ENCODE assay signal across 1 cellular context in genomic region chr1:58881471-58881994, GRCh38.
TF ChIP-seq lines count a peak whose summit lies in the region.

No MANE protein-coding gene starts in this region.

TF ChIP-seq in K562, 482 proteins besides CTCF, POLR2A, EP300 and RAD21 (continued from another document and continues in another):
- TF ChIP-seq ARID4B (CRISPR knock-in tag; IDR thresholded peaks at IDR 0.05) (peak; percentile 41; the same call in 1 of the 2 replicates), WHSC1 (IDR thresholded peaks at IDR 0.05; ENCODE audit: low read length) (no peak), SRSF3 (IDR thresholded peaks at IDR 0.05; ENCODE audit: insufficient read depth, low read length) (no peak), ZKSCAN3 (CRISPR knock-in tag; IDR thresholded peaks at IDR 0.05) (no peak), RERE (CRISPR knock-in tag; IDR thresholded peaks at IDR 0.05; ENCODE audit: borderline replicate concordance) (no peak), TAF7 (tag; IDR thresholded peaks at IDR 0.05) (no peak), ZNF175 (CRISPR knock-in tag; IDR thresholded peaks at IDR 0.05; ENCODE audit: low read depth) (no peak), DNMT1 (IDR thresholded peaks at IDR 0.05) (no peak), CREB5 (CRISPR knock-in tag; IDR thresholded peaks at IDR 0.05) (no peak), E2F1 (CRISPR knock-in tag; IDR thresholded peaks at IDR 0.05) (no peak), DPF2 (IDR thresholded peaks at IDR 0.05) (peak; percentile 96), OTX1 (CRISPR knock-in tag; IDR thresholded peaks at IDR 0.05) (no peak), ZNF212 (CRISPR knock-in tag; IDR thresholded peaks at IDR 0.05) (no peak), NFE2L1 (tag; IDR thresholded peaks at IDR 0.05; ENCODE audit: borderline replicate concordance, low read depth) (peak; percentile 81), CC2D1A (IDR thresholded peaks at IDR 0.05) (no peak), GATAD2A (IDR thresholded peaks at IDR 0.05) (no peak; the same call in 1 of the 2 replicates), MECOM (CRISPR knock-in tag; IDR thresholded peaks at IDR 0.05) (no peak), ZNF445 (CRISPR knock-in tag; IDR thresholded peaks at IDR 0.05; ENCODE audit: low read depth) (no peak), DDX20 (tag; IDR thresholded peaks at IDR 0.05; ENCODE audit: low read depth) (peak; percentile 55; the same call in 1 of the 2 replicates), SRSF9 (IDR thresholded peaks at IDR 0.05; ENCODE audit: borderline replicate concordance, low read depth, low read length) (no peak), CEBPB (tag; IDR thresholded peaks at IDR 0.05) (peak; percentile 99), FOXJ2 (tag; IDR thresholded peaks at IDR 0.05) (no peak), ZNF740 (CRISPR knock-in tag; IDR thresholded peaks at IDR 0.05) (no peak), ZNF740 (tag; IDR thresholded peaks at IDR 0.05) (0 out of 4 replicates have a peak, but pooled peaks of 1 of the 2 experiments have one; percentile 29), HEY1 (CRISPR knock-in tag; IDR thresholded peaks at IDR 0.05; ENCODE audit: borderline replicate concordance) (peak; percentile 63; the same call in 1 of the 2 replicates), ZFP1 (CRISPR knock-in tag; IDR thresholded peaks at IDR 0.05) (no peak), TEAD2 (tag; IDR thresholded peaks at IDR 0.05) (peak; percentile 57; the same call in 1 of the 2 replicates), HDAC2 (IDR thresholded peaks at IDR 0.05) (peak; percentile 93), STAT5A (IDR thresholded peaks at IDR 0.05; ENCODE audit: borderline replicate concordance, low read length) (peak; percentile 65), CGGBP1 (CRISPR knock-in tag; IDR thresholded peaks at IDR 0.05) (no peak), SAP30 (IDR thresholded peaks at IDR 0.05; ENCODE audit: borderline replicate concordance, insufficient read depth, low read depth, low read length, poor library complexity, severe bottlenecking) (no peak), SP1 (CRISPR knock-in tag; IDR thresholded peaks at IDR 0.05) (0 out of 2 replicates have a peak, but pooled peaks have one; percentile 20), YY1 (IDR thresholded peaks at IDR 0.05; ENCODE audit: borderline replicate concordance in 1 of 3, control insufficient read depth in 1 of 3, extremely low read depth in 1 of 3, insufficient read depth in 3 of 3, insufficient read length in 1 of 3, insufficient replicate concordance in 2 of 3, low read depth in 1 of 3, low read length in 2 of 3) (no peak), PTTG1 (tag; IDR thresholded peaks at IDR 0.05; ENCODE audit: low read depth) (no peak), TFAP4 (CRISPR knock-in tag; IDR thresholded peaks at IDR 0.05; ENCODE audit: borderline replicate concordance) (peak; percentile 89), ZNF507 (tag; conservative IDR thresholded peaks at IDR 0.05) (no peak), MED1 (CRISPR knock-in tag; IDR thresholded peaks at IDR 0.05; ENCODE audit: borderline replicate concordance) (no peak), JUND (IDR thresholded peaks at IDR 0.05; ENCODE audit: borderline replicate concordance, low read depth, low read length) (peak; percentile 96), JUND (tag; IDR thresholded peaks at IDR 0.05; ENCODE audit: borderline replicate concordance, low read depth, low read length) (peak; percentile 94), RB1 (IDR thresholded peaks at IDR 0.05; ENCODE audit: low read depth) (0 out of 2 replicates have a peak, but pooled peaks have one; percentile 21)
